15 cellular contexts compared by ENCODE assay signal in the genomic region with DNA sequence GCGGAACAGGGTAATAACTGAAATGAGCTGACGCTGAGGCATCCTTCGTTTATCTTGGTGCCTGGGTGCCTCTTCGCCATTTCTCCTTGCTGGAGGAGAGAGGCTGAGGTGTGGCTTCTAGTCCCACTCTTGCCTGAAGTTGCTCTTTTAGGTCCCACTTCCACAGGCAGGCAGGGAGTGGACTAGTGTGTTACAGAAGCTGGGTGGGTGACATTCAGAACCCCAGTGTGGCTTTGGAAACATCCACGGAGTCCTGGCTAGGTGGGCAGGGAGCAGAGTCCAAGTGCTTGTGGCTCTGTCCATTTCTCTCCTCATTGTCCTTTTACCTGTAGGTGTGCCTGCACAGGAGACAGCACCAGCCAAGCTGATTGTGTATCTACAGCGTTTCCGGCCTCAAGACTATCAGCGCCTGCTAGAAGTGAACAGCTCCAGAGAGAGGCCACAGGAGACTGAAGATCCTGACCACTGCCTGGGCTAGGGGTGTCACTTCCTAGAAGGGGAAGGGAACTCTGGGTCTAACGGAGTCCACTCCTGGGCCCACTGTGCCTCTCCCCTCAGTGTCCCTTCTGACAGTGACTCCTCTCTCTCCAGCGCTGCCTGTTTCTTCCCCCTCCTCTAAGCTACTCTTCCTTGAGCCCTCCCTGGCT. TPM values are rescaled to one million over a fixed set of nuclear protein-coding genes. Genes with fewer than 3 reads are reported as not detected.
DNase-seq lines count a peak whose midpoint lies in the region; ATAC-seq, FAIRE-seq and TF ChIP-seq lines count a peak whose summit lies in the region.
"Had no signal": no experiment of that assay in that cellular context is flagged by ENCODE, and none has a peak within 500 bp of the region (broad histone marks: within the 10 kb centered on the region; RNA-seq: fewer than 3 reads in every experiment).

No MANE protein-coding gene starts in this region.

- H3K9me3 ChIP-seq in OCI-LY7 (ENCODE audit: low read length) = no peaks in the 10 kb centered on the region
- no peaks in the 10 kb centered on the region for H3K9me3 ChIP-seq in GM12878 (replicated peaks; ENCODE audit: control insufficient read depth, insufficient read depth, low read length)

- no TSS peak for BruUV-seq in OCI-LY7 (replicated peaks; lab: Mats Ljungman, UMichigan)
- no TSS peak for BruUV-seq in GM12878 (replicated peaks; lab: Mats Ljungman, UMichigan)

- H3K9me3 Mint-ChIP-seq in activated T-cell treated with anti-CD3 and anti-CD28 coated beads, Interleukin-2, amount 50 U/mL, for 4 hours = no peaks in the 10 kb centered on the region
- no peaks in the 10 kb centered on the region for H3K9me3 Mint-ChIP-seq in progenitor cell of endocrine pancreas (ENCODE audit: low read depth)
- H3K9me3 Mint-ChIP-seq: IgD-negative memory B cell had no signal

- H3K4me1 ChIP-seq in OCI-LY7 (ENCODE audit: insufficient read depth, low read length, poor library complexity, severe bottlenecking) (peaks cover 21% of the 10 kb centered on the region), GM12878 (ENCODE audit: control insufficient read depth, insufficient read depth, low read length) (peaks cover 3% of the 10 kb centered on the region)

- POLR2A ChIA-PET in OCI-LY7 (lab: Charles Lee) (interaction anchor here (0.6 to 2.1 kb wide), 4 partner anchors 10 to 243 kb away, joined by 3 to 7 read pairs (median 4); no protein-coding TSS in a partner anchor), GM12878 (lab: Charles Lee) (interaction anchor here (1.0 to 3.8 kb wide), 3 partner anchors 9 to 80 kb away, joined by 3 to 14 read pairs (median 4); partner anchors contain the start of gene AP1G2)

- no peak for DNase-seq in activated T-cell treated with anti-CD3 and anti-CD28 coated beads, Interleukin-2, amount 50 U/mL, for 4 hours
- DNase-seq in activated T-cell treated with anti-CD3 and anti-CD28 coated beads for 4 hours (no peak), OCI-LY7 (ENCODE audit: low spot score) (no peak), GM12878 (ENCODE audit: low read depth, low spot score) (no peak), progenitor cell of endocrine pancreas (ENCODE audit: low spot score, unreplicated experiment) (no peak), 8988T (no peak)
- DNase-seq: activated CD8-positive, alpha-beta memory T cell treated with anti-CD3 and anti-CD28 coated beads, Interleukin-2, amount 50 U/mL, for 48 hours; mammary epithelial cell; NCI-H1417 treated with DMSO at 0.1 percent for 48 hours; NCI-H526; T-helper 9 cell; trophoblast cell had no signal

- no peak for TF ChIP-seq EP300 in GM12878 (IDR thresholded peaks at IDR 0.05; ENCODE audit: borderline replicate concordance in 1 of 2, control insufficient read depth in 1 of 2, low read depth in 2 of 2, low read length in 2 of 2)

- TF ChIP-seq CTCF in OCI-LY7 (conservative IDR thresholded peaks at IDR 0.05; ENCODE audit: low read length) = no peak
- no peak for TF ChIP-seq CTCF in GM12878 (IDR thresholded peaks at IDR 0.05 in 2 of 3, conservative IDR thresholded peaks at IDR 0.05 in 1 of 3; ENCODE audit: control insufficient read depth in 2 of 3, extremely low read depth in 1 of 3, insufficient read depth in 1 of 3, low read depth in 3 of 3, low read length in 3 of 3)
- TF ChIP-seq CTCF in progenitor cell of endocrine pancreas (IDR thresholded peaks at IDR 0.05; ENCODE audit: unreplicated experiment) = no peak

- H3K27me3 ChIP-seq in GM12878 (replicated peaks in 1 of 2; ENCODE audit: control insufficient read depth in 2 of 2, insufficient read depth in 2 of 2, low read length in 1 of 2) = no peaks in the 10 kb centered on the region

- FAIRE-seq in GM12878 (lab: Jason Lieb, UNC) = no peak

- H4K20me1 ChIP-seq in OCI-LY7 (ENCODE audit: insufficient read depth, low read length) (no peaks in the 10 kb centered on the region), GM12878 (ENCODE audit: control insufficient read depth, insufficient read depth) (no peaks in the 10 kb centered on the region)

- TF ChIP-seq RAD21 in GM12878 (IDR thresholded peaks at IDR 0.05; ENCODE audit: insufficient read depth, low read depth, low read length) = no peak

- CTCF ChIA-PET in OCI-LY7 (lab: Charles Lee; ENCODE audit: unreplicated experiment) = interaction anchor here (0.5 to 1.0 kb wide), 3 partner anchors 9 to 1973 kb away, joined by 3 to 5 read pairs (median 3); partner anchors contain the start of genes AP1G2 and PSME1
- CTCF ChIA-PET in GM12878 (lab: Yijun Ruan, JAX) = interaction anchor here (0.6 to 13.1 kb wide), 20 partner anchors 9 to 409 kb away, joined by 3 to 436 read pairs (median 5); partner anchors contain the start of genes AP1G2, NGDN and PABPN1

- H3K4me1 Mint-ChIP-seq in activated T-cell treated with anti-CD3 and anti-CD28 coated beads, Interleukin-2, amount 50 U/mL, for 4 hours (ENCODE audit: low read depth) = peaks cover 28% of the 10 kb centered on the region
- H3K4me1 Mint-ChIP-seq in progenitor cell of endocrine pancreas (ENCODE audit: low read depth) = peaks cover 17% of the 10 kb centered on the region

- ATAC-seq in activated T-cell treated with anti-CD3 and anti-CD28 coated beads, Interleukin-2, amount 50 U/mL, for 4 hours = no peak
- no peak for ATAC-seq in GM12878
- ATAC-seq in HG03521 (IDR thresholded peaks at IDR 0.05; ENCODE audit: unreplicated experiment) = no peak
- ATAC-seq in GM19463 (IDR thresholded peaks at IDR 0.05; ENCODE audit: unreplicated experiment) = no peak

- in situ Hi-C loops in GM12878 (cut with MboI) = loop anchor here (5.0 kb wide), 2 partner anchors 81 to 236 kb away; partner anchors contain the start of gene PABPN1

- peak overlapping the region; percentile 93 for H3K4me3 Mint-ChIP-seq in activated T-cell treated with anti-CD3 and anti-CD28 coated beads, Interleukin-2, amount 50 U/mL, for 4 hours
- peak overlapping the region; percentile 43 for H3K4me3 Mint-ChIP-seq in progenitor cell of endocrine pancreas (ENCODE audit: low read depth)

- no peak overlapping the region for H2AFZ ChIP-seq in OCI-LY7 (ENCODE audit: low read length)
- H2AFZ ChIP-seq in GM12878 (ENCODE audit: control insufficient read depth, low read depth, low read length) = no peak overlapping the region

- RAD21 ChIA-PET in GM12878 (lab: Charles Lee; ENCODE audit: unreplicated experiment) = interaction anchor here (0.8 to 2.8 kb wide), 7 partner anchors 9 to 83 kb away, joined by 3 to 7 read pairs (median 3); no protein-coding TSS in a partner anchor

- H3K9me2 ChIP-seq in OCI-LY7 (ENCODE audit: insufficient read depth, low read length) = no peaks in the 10 kb centered on the region

- H3K27ac ChIP-seq in OCI-LY7 (ENCODE audit: low read depth, low read length, poor library complexity, severe bottlenecking) (peak overlapping the region; percentile 58), GM12878 (ENCODE audit: control insufficient read depth, insufficient read depth) (peak overlapping the region; percentile 76; the same call in 1 of the 2 replicates)

- H3K79me2 ChIP-seq in OCI-LY7 (ENCODE audit: insufficient read depth, low read depth, low read length) = peaks cover 17% of the 10 kb centered on the region
- peaks cover 26% of the 10 kb centered on the region for H3K79me2 ChIP-seq in GM12878 (ENCODE audit: control insufficient read depth, insufficient read depth, low read length)

- intact Hi-C loops in OCI-LY7 (cut with micrococcal nuclease; ENCODE audit: unreplicated experiment) (loop anchor here (10.0 kb wide), 1 partner anchor 886 kb away; the partner anchor contains the start of gene SDR39U1), GM12878 (cut with micrococcal nuclease; ENCODE audit: unreplicated experiment) (loop anchor here (5.0 kb wide), 1 partner anchor 236 kb away; the partner anchor contains the start of gene PABPN1)

- peaks cover 28% of the 10 kb centered on the region for H3K36me3 Mint-ChIP-seq in activated T-cell treated with anti-CD3 and anti-CD28 coated beads, Interleukin-2, amount 50 U/mL, for 4 hours (ENCODE audit: insufficient read depth)
- H3K36me3 Mint-ChIP-seq in progenitor cell of endocrine pancreas (ENCODE audit: insufficient read depth) = peaks cover 13% of the 10 kb centered on the region
- H3K36me3 Mint-ChIP-seq: IgD-negative memory B cell had no signal

- peak overlapping the region; percentile 79; the same call in 1 of the 2 replicates for H3K9ac ChIP-seq in GM12878 (ENCODE audit: control insufficient read depth, insufficient read depth, low read length)

- no peaks in the 10 kb centered on the region for H3K27me3 Mint-ChIP-seq in activated T-cell treated with anti-CD3 and anti-CD28 coated beads, Interleukin-2, amount 50 U/mL, for 4 hours (ENCODE audit: low read depth)
- H3K27me3 Mint-ChIP-seq in progenitor cell of endocrine pancreas = no peaks in the 10 kb centered on the region
- H3K27me3 Mint-ChIP-seq: IgD-negative memory B cell had no signal

- SMC1A ChIA-PET in GM12878 (lab: Charles Lee; ENCODE audit: uncharacterized antibody, unreplicated experiment) = interaction anchor here (0.8 to 9.7 kb wide), 7 partner anchors 9 to 236 kb away, joined by 3 to 124 read pairs (median 5); partner anchors contain the start of genes AP1G2 and PABPN1

- H3K36me3 ChIP-seq in OCI-LY7 (ENCODE audit: insufficient read depth, low read length) (peaks cover 54% of the 10 kb centered on the region), GM12878 (ENCODE audit: control insufficient read depth in 2 of 2, insufficient read depth in 2 of 2, low read length in 1 of 2) (peaks cover 11 to 20% of the 10 kb centered on the region in 2 experiments; a peak in 3 of 4 replicates)

- H3K4me2 ChIP-seq in OCI-LY7 (ENCODE audit: low read length) (peak overlapping the region; percentile 91), GM12878 (ENCODE audit: control insufficient read depth, insufficient read depth) (peak overlapping the region; percentile 85)

- no peak overlapping the region for H3K27ac Mint-ChIP-seq in progenitor cell of endocrine pancreas

- 96% methylated on average over 10 of the region's 10 CpGs for WGBS in GM12878 (ENCODE audit: insufficient coverage, insufficient replicate concordance, low lambda C conversion rate, missing lambda C conversion rate)

- TF ChIP-seq POLR2A in GM12878 (IDR thresholded peaks at IDR 0.05; ENCODE audit: low read depth, low read length) = no peak

- H3K4me3 ChIP-seq in OCI-LY7 (ENCODE audit: low read depth, low read length, poor library complexity, severe bottlenecking) (no peak overlapping the region), GM12878 (0 out of 2 replicates have a peak overlapping the region, but pooled peaks have one; percentile 82)

RNA-seq across cellular contexts. Expression of gene THTPA, which starts 2.4 kb away (rescaled TPM):
- 10 to 100 TPM; 17.1 to 18.8 (median 17.6) TPM for total RNA-seq in activated T-cell treated with anti-CD3 and anti-CD28 coated beads, Interleukin-2, amount 50 U/mL, for 4 hours
- 20.9 and 28.6 TPM in 2 replicates for total RNA-seq in OCI-LY7 (2014; rRNA removed; shearing (Covaris generic))
- total RNA-seq in OCI-LY7 (2022) (15.4 and 16.9 TPM in 2 replicates), GM12878 (2014; rRNA removed) (10.4 and 16.9 TPM in 2 replicates), GM12878 (2014; rRNA removed; fragmentation: Illumina TruSeq; extraction: Trizol) (7.8 and 8.2 TPM in 2 replicates), GM12878 (2021) (12.4 and 16.9 TPM in 2 replicates), progenitor cell of endocrine pancreas (17.3 and 20.6 TPM in 2 replicates)
- total RNA-seq in GM12878 (2013; cell fraction: nucleolus; rRNA removed) = 16.2 and 23.2 TPM in 2 replicates
- polyA plus RNA-seq in GM12878 (2011; ENCODE audit: low read depth) = 5.1 TPM
- polyA plus RNA-seq in GM12878 (2011; rRNA removed) (3.0 and 4.5 TPM in 2 replicates), GM12878 (2014; fragmentation: Illumina TruSeq; extraction: Trizol) (10.9 and 15.3 TPM in 2 replicates), GM12878 (2014; fragmentation: Nextera tagmentation; extraction: Ambion mirVana) (1 to 10 TPM; 3.1 to 5.9 TPM), GM12878 (2014; rRNA removed) (15.1 and 18.5 TPM in 2 replicates), GM12878 (2016; fragmentation: Nextera tagmentation; extraction: Ambion mirVana) (10 to 100 TPM; 17.8 to 24.9 TPM)
- 6.9 and 8.0 TPM in 2 replicates for polyA plus RNA-seq in GM12878 (2011; cell fraction: cytosol; rRNA removed)
- 9.9 and 14.0 TPM in 2 replicates for polyA plus RNA-seq in GM12878 (2011; cell fraction: nucleus; rRNA removed)
- 7.3 and 8.1 TPM in 2 replicates for polyA plus RNA-seq in GM12878 (2012)
- polyA minus RNA-seq in GM12878 (2011; rRNA and poly(A)+ RNA removed) = 5.3 and 10.1 TPM in 2 replicates
- polyA minus RNA-seq in GM12878 (2011; cell fraction: cytosol; rRNA and poly(A)+ RNA removed) = 1.5 and 2.8 TPM in 2 replicates
- polyA minus RNA-seq in GM12878 (2011; cell fraction: nucleus; rRNA and poly(A)+ RNA removed) = 4.7 and 5.6 TPM in 2 replicates

RNA-seq across cellular contexts. Expression of gene ZFHX2, which starts 6.9 kb away (rescaled TPM):
- total RNA-seq in activated T-cell treated with anti-CD3 and anti-CD28 coated beads, Interleukin-2, amount 50 U/mL, for 4 hours = 1 to 10 TPM in 2 of 3 donors, under 1 TPM in 1; 0.58 to 1.1 (median 1.1) TPM
- 0.60 and 0.62 TPM in 2 replicates for total RNA-seq in OCI-LY7 (2014; rRNA removed; shearing (Covaris generic))
- 1.2 and 1.8 TPM in 2 replicates for total RNA-seq in OCI-LY7 (2022)
- 3.4 and 3.9 TPM in 2 replicates for total RNA-seq in GM12878 (2013; cell fraction: nucleolus; rRNA removed)
- total RNA-seq in GM12878 (2014; rRNA removed) = 0.11 and 0.40 TPM in 2 replicates
- 0.14 and 0.54 TPM in 2 replicates for total RNA-seq in GM12878 (2014; rRNA removed; fragmentation: Illumina TruSeq; extraction: Trizol)
- total RNA-seq in GM12878 (2021) = 1.8 and 2.2 TPM in 2 replicates
- polyA plus RNA-seq in GM12878 (2011; ENCODE audit: low read depth) = 0.17 TPM
- 0.10 and 0.42 TPM in 2 replicates for polyA plus RNA-seq in GM12878 (2011; rRNA removed)
- polyA plus RNA-seq in GM12878 (2011; cell fraction: cytosol; rRNA removed) = 0.13 TPM in 2 replicates
- polyA plus RNA-seq in GM12878 (2011; cell fraction: nucleus; rRNA removed) = 1.2 and 2.8 TPM in 2 replicates
- polyA plus RNA-seq in GM12878 (2012) = 0.84 and 0.97 TPM in 2 replicates
- 0.19 and 0.56 TPM in 2 replicates for polyA plus RNA-seq in GM12878 (2014; fragmentation: Illumina TruSeq; extraction: Trizol)
- 1 to 10 TPM in 1 of 2 experiments, under 1 TPM in 1; 0.27 to 1.3 TPM for polyA plus RNA-seq in GM12878 (2014; fragmentation: Nextera tagmentation; extraction: Ambion mirVana)
- polyA plus RNA-seq in GM12878 (2014; rRNA removed) = 0.32 and 0.72 TPM in 2 replicates
- polyA plus RNA-seq in GM12878 (2016; fragmentation: Nextera tagmentation; extraction: Ambion mirVana) = 1 to 10 TPM in 1 of 2 experiments, under 1 TPM in 1; 0.59 to 1.2 TPM
- polyA minus RNA-seq in GM12878 (2011; rRNA and poly(A)+ RNA removed) = 0.95 and 1.3 TPM in 2 replicates
- 0.53 and 0.83 TPM in 2 replicates for polyA minus RNA-seq in GM12878 (2011; cell fraction: cytosol; rRNA and poly(A)+ RNA removed)
- polyA minus RNA-seq in GM12878 (2011; cell fraction: nucleus; rRNA and poly(A)+ RNA removed) = 1.7 and 2.7 TPM in 2 replicates
- total RNA-seq in progenitor cell of endocrine pancreas = 13.6 and 16.4 TPM in 2 replicates

RNA-seq across cellular contexts. Expression of gene AP1G2, which starts 9.1 kb away (rescaled TPM):
- total RNA-seq in activated T-cell treated with anti-CD3 and anti-CD28 coated beads, Interleukin-2, amount 50 U/mL, for 4 hours = 100 to 1,000 TPM in 2 of 3 donors, 10 to 100 TPM in 1; 86.9 to 113 (median 108) TPM
- 110 and 129 TPM in 2 replicates for total RNA-seq in OCI-LY7 (2014; rRNA removed; shearing (Covaris generic))
- 209 and 235 TPM in 2 replicates for total RNA-seq in OCI-LY7 (2022)
- 258 and 299 TPM in 2 replicates for total RNA-seq in GM12878 (2013; cell fraction: nucleolus; rRNA removed)
- total RNA-seq in GM12878 (2014; rRNA removed) = 74.6 and 74.9 TPM in 2 replicates
- 41.5 and 45.5 TPM in 2 replicates for total RNA-seq in GM12878 (2014; rRNA removed; fragmentation: Illumina TruSeq; extraction: Trizol)
- total RNA-seq in GM12878 (2021) = 110 and 135 TPM in 2 replicates
- polyA plus RNA-seq in GM12878 (2011; ENCODE audit: low read depth) = 96.6 TPM
- 61.2 and 115 TPM in 2 replicates for polyA plus RNA-seq in GM12878 (2011; rRNA removed)
- polyA plus RNA-seq in GM12878 (2011; cell fraction: cytosol; rRNA removed) = 117 and 179 TPM in 2 replicates
- polyA plus RNA-seq in GM12878 (2011; cell fraction: nucleus; rRNA removed) = 1,109 and 1,353 TPM in 2 replicates
- polyA plus RNA-seq in GM12878 (2012) = 124 and 126 TPM in 2 replicates
- 60.4 and 92.7 TPM in 2 replicates for polyA plus RNA-seq in GM12878 (2014; fragmentation: Illumina TruSeq; extraction: Trizol)
- 10 to 100 TPM; 55.6 to 65.5 TPM for polyA plus RNA-seq in GM12878 (2014; fragmentation: Nextera tagmentation; extraction: Ambion mirVana)
- 129 and 146 TPM in 2 replicates for polyA plus RNA-seq in GM12878 (2014; rRNA removed)
- 100 to 1,000 TPM; 114 to 122 TPM for polyA plus RNA-seq in GM12878 (2016; fragmentation: Nextera tagmentation; extraction: Ambion mirVana)
- 117 and 189 TPM in 2 replicates for polyA minus RNA-seq in GM12878 (2011; rRNA and poly(A)+ RNA removed)
- 36.4 and 43.8 TPM in 2 replicates for polyA minus RNA-seq in GM12878 (2011; cell fraction: cytosol; rRNA and poly(A)+ RNA removed)
- polyA minus RNA-seq in GM12878 (2011; cell fraction: nucleus; rRNA and poly(A)+ RNA removed) = 211 and 295 TPM in 2 replicates
- total RNA-seq in progenitor cell of endocrine pancreas = 262 and 268 TPM in 2 replicates

RNA-seq across cellular contexts. Expression of gene JPH4, which starts 20.1 kb away (rescaled TPM):
- under 1 TPM; 0.11 to 0.27 (median 0.13) TPM for total RNA-seq in activated T-cell treated with anti-CD3 and anti-CD28 coated beads, Interleukin-2, amount 50 U/mL, for 4 hours
- not detected in 2 replicates for total RNA-seq in OCI-LY7 (2014; rRNA removed; shearing (Covaris generic))
- total RNA-seq in OCI-LY7 (2022) (not detected in 2 replicates), GM12878 (2014; rRNA removed) (2.5 and 2.6 TPM in 2 replicates), GM12878 (2014; rRNA removed; fragmentation: Illumina TruSeq; extraction: Trizol) (3.0 and 3.2 TPM in 2 replicates), GM12878 (2021) (10.3 and 10.6 TPM in 2 replicates), progenitor cell of endocrine pancreas (not detected in 2 replicates)
- total RNA-seq in GM12878 (2013; cell fraction: nucleolus; rRNA removed) = 18.3 and 18.9 TPM in 2 replicates
- polyA plus RNA-seq in GM12878 (2011; ENCODE audit: low read depth) = 1.8 TPM
- polyA plus RNA-seq in GM12878 (2011; rRNA removed) (6.8 and 8.4 TPM in 2 replicates), GM12878 (2014; fragmentation: Illumina TruSeq; extraction: Trizol) (4.2 and 5.5 TPM in 2 replicates), GM12878 (2014; fragmentation: Nextera tagmentation; extraction: Ambion mirVana) (under 1 TPM; 0.48 to 0.60 TPM), GM12878 (2014; rRNA removed) (6.7 and 7.1 TPM in 2 replicates), GM12878 (2016; fragmentation: Nextera tagmentation; extraction: Ambion mirVana) (1 to 10 TPM; 3.4 to 4.4 TPM)
- polyA plus RNA-seq in GM12878 (2011; cell fraction: cytosol; rRNA removed) = 7.9 and 9.8 TPM in 2 replicates
- polyA plus RNA-seq in GM12878 (2011; cell fraction: nucleus; rRNA removed) = 14.7 and 20.5 TPM in 2 replicates
- polyA plus RNA-seq in GM12878 (2012) = 3.2 and 3.6 TPM in 2 replicates
- polyA minus RNA-seq in GM12878 (2011; rRNA and poly(A)+ RNA removed) = 5.5 and 8.0 TPM in 2 replicates
- polyA minus RNA-seq in GM12878 (2011; cell fraction: cytosol; rRNA and poly(A)+ RNA removed) = 4.4 and 5.3 TPM in 2 replicates
- 4.1 and 6.8 TPM in 2 replicates for polyA minus RNA-seq in GM12878 (2011; cell fraction: nucleus; rRNA and poly(A)+ RNA removed)
